In the genomic region with DNA sequence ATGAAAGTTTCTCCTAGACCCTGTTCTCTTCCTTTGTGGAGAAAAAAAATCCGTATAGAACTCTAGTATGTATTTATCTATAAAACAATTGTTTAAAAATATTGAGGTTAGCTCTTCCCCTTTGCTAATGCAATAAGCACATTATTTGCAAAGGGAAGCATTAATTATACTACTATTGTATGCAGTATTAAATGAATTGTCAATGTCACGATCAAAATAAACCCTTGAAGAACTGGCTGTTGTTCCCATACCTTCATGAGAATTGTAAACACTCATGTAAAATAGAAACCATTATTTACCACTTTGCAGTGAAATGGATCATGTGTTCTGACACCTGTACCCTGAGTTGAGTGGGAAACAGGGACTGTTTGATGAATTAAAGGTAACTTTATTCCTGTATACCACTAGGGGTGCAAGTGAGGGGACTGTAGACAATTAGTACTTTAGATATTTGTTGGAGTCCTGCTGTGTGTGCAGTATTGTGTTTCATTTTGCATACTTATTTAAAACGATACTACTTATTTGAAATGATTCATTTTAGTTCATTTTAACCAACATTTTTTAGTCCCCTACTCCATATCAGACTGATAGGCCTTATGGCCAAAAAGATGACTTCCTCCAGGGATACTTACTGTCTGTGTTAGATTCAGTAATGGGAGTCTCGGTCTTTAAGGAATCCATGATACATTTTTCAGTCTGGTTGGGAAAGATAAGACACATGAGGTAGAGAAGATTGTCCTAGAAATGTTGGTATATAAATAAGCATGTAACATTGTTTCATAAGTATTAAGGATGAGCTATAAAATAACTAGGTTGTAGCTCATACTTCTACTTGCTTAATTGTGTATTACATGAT, we compare ENCODE assay signal across 8 cellular contexts. TPM values are rescaled to one million over a fixed set of nuclear protein-coding genes. Genes with fewer than 3 reads are reported as not detected.
A peak's percentile ranks its signal among the peaks of the same experiment; 100 is the strongest.
DNase-seq lines count a peak whose midpoint lies in the region; ATAC-seq and TF ChIP-seq lines count a peak whose summit lies in the region.

No MANE protein-coding gene starts in this region.

- H3K4me2 ChIP-seq in PC-9: no peak overlapping the region

- H3K4me3 ChIP-seq in PC-9 (no peak overlapping the region), foreskin fibroblast (ENCODE audit: low read depth in 1 of 2, low read length in 2 of 2) (no peak overlapping the region)

- H3K27ac ChIP-seq in PC-9: no peak overlapping the region

- no peaks in the 10 kb centered on the region for H3K27me3 ChIP-seq in PC-9 (ENCODE audit: insufficient read depth, low read depth)

- peaks cover 13% of the 10 kb centered on the region for H3K4me1 ChIP-seq in PC-9 (replicated peaks; ENCODE audit: insufficient read depth)

- intact Hi-C loops in PC-9 (cut with micrococcal nuclease; ENCODE audit: unreplicated experiment): no loop called here
- intact Hi-C loops in activated T-helper 2 cell treated with anti-CD3 and anti-CD28 coated beads, Interferon-gamma antibody, Interleukin-2, Interleukin-4, amounts not matched to agents 10 μg/mL and 5 μg/mL and 100 μg/mL, durations not matched to agents 14 hours and 24 hours and 36 hours (cut with micrococcal nuclease): no loop called here

- peaks cover 7% of the 10 kb centered on the region for H3K4me1 Mint-ChIP-seq in activated T-helper 2 cell treated with anti-CD3 and anti-CD28 coated beads, Interferon-gamma antibody, Interleukin-2, Interleukin-4, amounts not matched to agents 10 μg/mL and 5 μg/mL and 100 μg/mL, durations not matched to agents 14 hours and 24 hours and 36 hours (ENCODE audit: low read depth)

- no peaks in the 10 kb centered on the region for H3K36me3 Mint-ChIP-seq in activated T-helper 2 cell treated with anti-CD3 and anti-CD28 coated beads, Interferon-gamma antibody, Interleukin-2, Interleukin-4, amounts not matched to agents 10 μg/mL and 5 μg/mL and 100 μg/mL, durations not matched to agents 14 hours and 24 hours and 36 hours (ENCODE audit: low read depth)

- no peaks in the 10 kb centered on the region for H3K36me3 ChIP-seq in PC-9 (ENCODE audit: low read depth)

- H3K9me3 ChIP-seq in PC-9 (ENCODE audit: insufficient read depth, low read depth): no peaks in the 10 kb centered on the region; the same call in 1 of the 2 replicates

- CTCF ChIA-PET in PC-9 (lab: Charles Lee): no interaction called here

- ATAC-seq in GM18508 (IDR thresholded peaks at IDR 0.05; ENCODE audit: insufficient read depth, unreplicated experiment) (peak; percentile 71), HG02981 (IDR thresholded peaks at IDR 0.05; ENCODE audit: unreplicated experiment) (peak; percentile 81)

- peaks cover 67% of the 10 kb centered on the region for H3K79me2 ChIP-seq in PC-9 (ENCODE audit: low read depth)

- H3K27ac Mint-ChIP-seq in activated T-helper 2 cell treated with anti-CD3 and anti-CD28 coated beads, Interferon-gamma antibody, Interleukin-2, Interleukin-4, amounts not matched to agents 10 μg/mL and 5 μg/mL and 100 μg/mL, durations not matched to agents 14 hours and 24 hours and 36 hours: no peak overlapping the region

- POLR2A ChIA-PET in PC-9 (lab: Charles Lee; ENCODE audit: unreplicated experiment): no interaction called here

- no peaks in the 10 kb centered on the region for H3F3A ChIP-seq in PC-9 (ENCODE audit: insufficient read depth, low read depth)

- H3K9me2 ChIP-seq in PC-9 (ENCODE audit: insufficient read depth): no peaks in the 10 kb centered on the region

- no TSS peak for BruUV-seq in PC-9 (replicated peaks; lab: Mats Ljungman, UMichigan)

- H3K4me3 Mint-ChIP-seq in activated T-helper 2 cell treated with anti-CD3 and anti-CD28 coated beads, Interferon-gamma antibody, Interleukin-2, Interleukin-4, amounts not matched to agents 10 μg/mL and 5 μg/mL and 100 μg/mL, durations not matched to agents 14 hours and 24 hours and 36 hours (ENCODE audit: low read depth): no peak overlapping the region

- DNase-seq in AG09319 (ENCODE audit: extremely low read depth, low read depth): no peak
- DNase-seq in PC-9: no peak
- DNase-seq in foreskin fibroblast: peak in 1 of 2 donors; percentile 21
- DNase-seq in activated T-helper 2 cell treated with anti-CD3 and anti-CD28 coated beads, Interferon-gamma antibody, Interleukin-2, Interleukin-4, amounts not matched to agents 10 μg/mL and 5 μg/mL and 100 μg/mL, durations not matched to agents 14 hours and 24 hours and 36 hours (ENCODE audit: low spot score): no peak
- no peak for DNase-seq in SKM-1 treated with dmso at 0.1 percent for 144 hours (lab: John Stamatoyannopoulos, UW; ENCODE audit: unreplicated experiment)
- DNase-seq in activated gamma-delta T cell treated with Interleukin-2 at 50 U/mL for 16 hours: no peak

- TF ChIP-seq CTCF in AG09319 (IDR thresholded peaks at IDR 0.05; ENCODE audit: low read depth, low read length): peak; percentile 36
- peak; percentile 58 for TF ChIP-seq CTCF in PC-9 (conservative IDR thresholded peaks at IDR 0.05)
- peak; percentile 45 for TF ChIP-seq CTCF in foreskin fibroblast (IDR thresholded peaks at IDR 0.05; ENCODE audit: low read depth, low read length)

- H2AFZ ChIP-seq in PC-9: no peak overlapping the region

- peaks cover 12% of the 10 kb centered on the region; the same call in 1 of the 2 replicates for H4K20me1 ChIP-seq in PC-9 (ENCODE audit: insufficient read depth)

- H3K27me3 Mint-ChIP-seq in activated T-helper 2 cell treated with anti-CD3 and anti-CD28 coated beads, Interferon-gamma antibody, Interleukin-2, Interleukin-4, amounts not matched to agents 10 μg/mL and 5 μg/mL and 100 μg/mL, durations not matched to agents 14 hours and 24 hours and 36 hours (ENCODE audit: low read depth): no peaks in the 10 kb centered on the region

- H3K9me3 Mint-ChIP-seq in activated T-helper 2 cell treated with anti-CD3 and anti-CD28 coated beads, Interferon-gamma antibody, Interleukin-2, Interleukin-4, amounts not matched to agents 10 μg/mL and 5 μg/mL and 100 μg/mL, durations not matched to agents 14 hours and 24 hours and 36 hours: no peaks in the 10 kb centered on the region

RNA-seq across cellular contexts. Expression of gene PKP4, which starts 7.9 kb away (rescaled TPM):
- 55.5 and 59.1 TPM in 2 replicates for total RNA-seq in PC-9 (2021)
- 26.9 and 27.0 TPM in 2 replicates for total RNA-seq in activated T-helper 2 cell treated with anti-CD3 and anti-CD28 coated beads, Interferon-gamma antibody, Interleukin-2, Interleukin-4, amounts not matched to agents 10 μg/mL and 5 μg/mL and 100 μg/mL, durations not matched to agents 14 hours and 24 hours and 36 hours

RNA-seq across cellular contexts. Expression of gene CCDC148, which starts 8.1 kb away (rescaled TPM):
- total RNA-seq in PC-9 (2021): 1.8 and 2.3 TPM in 2 replicates
- total RNA-seq in activated T-helper 2 cell treated with anti-CD3 and anti-CD28 coated beads, Interferon-gamma antibody, Interleukin-2, Interleukin-4, amounts not matched to agents 10 μg/mL and 5 μg/mL and 100 μg/mL, durations not matched to agents 14 hours and 24 hours and 36 hours: not detected in 2 replicates
